Comparison of ENCODE assay signal across 8 cellular contexts in genomic region chr15:78103406-78104118, GRCh38. TPM values are rescaled to one million over a fixed set of nuclear protein-coding genes. Genes with fewer than 3 reads are reported as not detected.
DNase-seq lines count a peak whose midpoint lies in the region; ATAC-seq, FAIRE-seq and TF ChIP-seq lines count a peak whose summit lies in the region.

No MANE protein-coding gene starts in this region.

- H3K27ac ChIP-seq in RWPE2 (ENCODE audit: poor library complexity, severe bottlenecking), result no peak overlapping the region

- peak overlapping the region; percentile 79 for H3K27ac Mint-ChIP-seq in activated naive CD8-positive, alpha-beta T cell

- H3K4me1 ChIP-seq in RWPE2 (ENCODE audit: insufficient read depth, poor library complexity, severe bottlenecking), result no peaks in the 10 kb centered on the region

- TF ChIP-seq POLR2A in GM12891 (IDR thresholded peaks at IDR 0.05; ENCODE audit: low read depth, low read length), result 0 out of 2 replicates have a peak, but pooled peaks have one; percentile 30

- peak; percentile 95 for FAIRE-seq in GM12891 (lab: Jason Lieb, UNC)

- no peaks in the 10 kb centered on the region for H3K36me3 ChIP-seq in RWPE2 (ENCODE audit: low read depth)

- no peak for TF ChIP-seq CTCF in RWPE2 (IDR thresholded peaks at IDR 0.05; ENCODE audit: poor library complexity, severe bottlenecking)
- TF ChIP-seq CTCF in foreskin fibroblast (IDR thresholded peaks at IDR 0.05; ENCODE audit: low read depth, low read length), result no peak

- DNase-seq in GM12891 (ENCODE audit: insufficient read length, low spot score) (peak; percentile 79), RWPE2 (ENCODE audit: low spot score) (peak; percentile 64), NCI-H82 (lab: John Stamatoyannopoulos, UW) (no peak), foreskin fibroblast (no peak)
- DNase-seq in stimulated activated CD4-positive, alpha-beta T cell treated with anti-CD3 and anti-CD28 coated beads, TNF-alpha, amount 100 ng/mL, for 48 hours (ENCODE audit: low read depth in 3 of 3), result peak; percentile 35 to 54 (median 48)

- H3K27me3 ChIP-seq in RWPE2 (ENCODE audit: insufficient read depth, poor library complexity, severe bottlenecking), result no peaks in the 10 kb centered on the region

- H3K9me3 ChIP-seq in RWPE2 (ENCODE audit: severe bottlenecking), result no peaks in the 10 kb centered on the region

- ATAC-seq in HG02642 (IDR thresholded peaks at IDR 0.05; ENCODE audit: poor library complexity, unreplicated experiment) (peak; percentile 62), RWPE2 (ENCODE audit: low read depth) (no peak), esophagus mucosa (no peak)

- H3K4me3 Mint-ChIP-seq in activated naive CD8-positive, alpha-beta T cell, result peak overlapping the region; percentile 27

- no peaks in the 10 kb centered on the region for H3K27me3 Mint-ChIP-seq in activated naive CD8-positive, alpha-beta T cell

- no peak overlapping the region for H3K4me3 ChIP-seq in RWPE2 (ENCODE audit: severe bottlenecking)
- H3K4me3 ChIP-seq in foreskin fibroblast (ENCODE audit: low read depth in 1 of 2, low read length in 2 of 2), result no peak overlapping the region

- H3K9me3 Mint-ChIP-seq in activated naive CD8-positive, alpha-beta T cell (ENCODE audit: low read depth), result no peaks in the 10 kb centered on the region

- H3K4me1 Mint-ChIP-seq in activated naive CD8-positive, alpha-beta T cell (ENCODE audit: low read depth), result peaks cover 41% of the 10 kb centered on the region

- H3K36me3 Mint-ChIP-seq in activated naive CD8-positive, alpha-beta T cell, result no peaks in the 10 kb centered on the region

TF ChIP-seq in GM12891, 5 proteins besides CTCF, POLR2A, EP300 and RAD21:
- TF ChIP-seq POU2F2 (IDR thresholded peaks at IDR 0.05; ENCODE audit: low read depth, low read length) (no peak), POLR2AphosphoS5 (IDR thresholded peaks at IDR 0.05; ENCODE audit: low read depth, low read length) (0 out of 2 replicates have a peak, but pooled peaks have one; percentile 44), SPI1 (IDR thresholded peaks at IDR 0.05; ENCODE audit: low read depth, low read length) (peak; percentile 88)
TF ChIP-seq in GM12891: peak in this region for 2.

RNA-seq across cellular contexts. Expression of gene SH2D7, which starts 11.2 kb away (rescaled TPM):
- not detected for polyA plus RNA-seq in GM12891 (2012; ENCODE audit: low read depth, missing spikeins)
- not detected for total RNA-seq in esophagus mucosa

RNA-seq across cellular contexts. Expression of gene TBC1D2B, which starts 26.1 kb away (rescaled TPM):
- polyA plus RNA-seq in GM12891 (2012; ENCODE audit: low read depth, missing spikeins), result 19.7 TPM
- total RNA-seq in esophagus mucosa, result 18.6 TPM

RNA-seq across cellular contexts. Expression of gene CIB2, which starts 27.7 kb away (rescaled TPM):
- 1.8 TPM for polyA plus RNA-seq in GM12891 (2012; ENCODE audit: low read depth, missing spikeins)
- total RNA-seq in esophagus mucosa, result 5.6 TPM

RNA-seq across cellular contexts. Expression of gene IDH3A, which starts 45.6 kb away (rescaled TPM):
- 144 TPM for polyA plus RNA-seq in GM12891 (2012; ENCODE audit: low read depth, missing spikeins)
- 99.2 TPM for total RNA-seq in esophagus mucosa

Comparison
In these comparisons a context has a peak if more than half of its experiments do, and no peak if none do; other contexts are left out.
1. DNase-seq: peak in GM12891 (single experiment), RWPE2 (single experiment) and stimulated activated CD4-positive, alpha-beta T cell treated with anti-CD3 and anti-CD28 coated beads, TNF-alpha, amount 100 ng/mL, for 48 hours (3 of 3); none in NCI-H82 (single experiment) and foreskin fibroblast (0 of 2).